9 cellular contexts compared by ENCODE assay signal in genomic region chr9:16870606-16871357, GRCh38. TPM values are rescaled to one million over a fixed set of nuclear protein-coding genes. Genes with fewer than 3 reads are reported as not detected.
DNase-seq lines count a peak whose midpoint lies in the region; ATAC-seq and TF ChIP-seq lines count a peak whose summit lies in the region.
"Had no signal": no experiment of that assay in that cellular context is flagged by ENCODE, and none has a peak within 500 bp of the region (broad histone marks: within the 10 kb centered on the region; RNA-seq: fewer than 3 reads in every experiment).

BNC2 (minus strand) TSS chr9:16870670; CDS start chr9:16870648, 22 bp downstream.

- no peaks in the 10 kb centered on the region for H3K9me3 Mint-ChIP-seq in activated CD4-positive, alpha-beta memory T cell treated with anti-CD3 and anti-CD28 coated beads for 36 hours

- no peak within 1 kb of the TSS for H3K27ac Mint-ChIP-seq in activated CD4-positive, alpha-beta memory T cell treated with anti-CD3 and anti-CD28 coated beads for 36 hours

- TF ChIP-seq CTCF in breast epithelium (IDR thresholded peaks at IDR 0.05) = no peak

- H3K27me3 Mint-ChIP-seq in activated CD4-positive, alpha-beta memory T cell treated with anti-CD3 and anti-CD28 coated beads for 36 hours = peaks cover 31% of the 10 kb centered on the region

- H3K4me3 ChIP-seq in GM08714 (ENCODE audit: low read length) = peak within 1 kb of the TSS; percentile 48
- peak within 1 kb of the TSS; percentile 63 to 91 (median 79) for H3K4me3 ChIP-seq in breast epithelium
- peak within 1 kb of the TSS; percentile 86 for H3K4me3 ChIP-seq in skeletal muscle satellite cell (ENCODE audit: low read length)

- no peak within 1 kb of the TSS for H3K4me3 Mint-ChIP-seq in activated CD4-positive, alpha-beta memory T cell treated with anti-CD3 and anti-CD28 coated beads for 36 hours

- peak within 1 kb of the TSS; percentile 96 for H3K4me2 ChIP-seq in skeletal muscle satellite cell (ENCODE audit: low read length)

- ATAC-seq in GM18498 (IDR thresholded peaks at IDR 0.05; ENCODE audit: unreplicated experiment) = no peak

- H3K9ac ChIP-seq in skeletal muscle satellite cell (ENCODE audit: low read depth, low read length) = peak within 1 kb of the TSS; percentile 88

- H3K36me3 Mint-ChIP-seq in activated CD4-positive, alpha-beta memory T cell treated with anti-CD3 and anti-CD28 coated beads for 36 hours = no peaks in the 10 kb centered on the region

- H3K27me3 ChIP-seq in breast epithelium (peaks cover 0 to 22% of the 10 kb centered on the region in 2 donors), skeletal muscle satellite cell (ENCODE audit: control insufficient read depth, insufficient read depth, low read length) (no peaks in the 10 kb centered on the region)

- POLR2A ChIA-PET in activated CD4-positive, alpha-beta memory T cell treated with anti-CD3 and anti-CD28 coated beads for 36 hours (lab: Charles Lee) = no interaction called here

- intact Hi-C loops in breast epithelium (cut with DNase I; ENCODE audit: low total_unique reads) = no loop called here
- intact Hi-C loops in activated CD4-positive, alpha-beta memory T cell treated with anti-CD3 and anti-CD28 coated beads for 36 hours (cut with micrococcal nuclease) = no loop called here

- H3K9me3 ChIP-seq in breast epithelium (no peaks in the 10 kb centered on the region), skeletal muscle satellite cell (replicated peaks; ENCODE audit: low read length) (no peaks in the 10 kb centered on the region)

- peak; percentile 32 for DNase-seq in NCI-H1105 (lab: John Stamatoyannopoulos, UW)
- DNase-seq in breast epithelium (ENCODE audit: low spot score in 2 of 2) = no peak
- peak; percentile 89 for DNase-seq in islet precursor cell
- DNase-seq in activated CD4-positive, alpha-beta memory T cell treated with anti-CD3 and anti-CD28 coated beads for 36 hours = no peak
- DNase-seq in stimulated activated CD4-positive, alpha-beta T cell treated with anti-CD3 and anti-CD28 coated beads, Interleukin-12 subunit alpha, Interleukin-12 subunit beta, amount 100 ng/mL, for 4 hours = no peak

- H3K27ac ChIP-seq in breast epithelium = peak within 1 kb of the TSS; percentile 61 to 89

- H3K36me3 ChIP-seq in breast epithelium = no peaks in the 10 kb centered on the region
- no peaks in the 10 kb centered on the region for H3K36me3 ChIP-seq in skeletal muscle satellite cell (ENCODE audit: insufficient read depth, low read length)

- CTCF ChIA-PET in activated CD4-positive, alpha-beta memory T cell treated with anti-CD3 and anti-CD28 coated beads for 36 hours (lab: Charles Lee) = no interaction called here

- H3K4me1 Mint-ChIP-seq in activated CD4-positive, alpha-beta memory T cell treated with anti-CD3 and anti-CD28 coated beads for 36 hours (ENCODE audit: low read depth) = peaks cover 2% of the 10 kb centered on the region

- TF ChIP-seq POLR2A in breast epithelium (IDR thresholded peaks at IDR 0.05) = no peak

- H3K4me1 ChIP-seq in breast epithelium (no peaks in the 10 kb centered on the region), skeletal muscle satellite cell (ENCODE audit: control insufficient read depth, insufficient read depth, low read length) (peaks cover 41% of the 10 kb centered on the region)

RNA-seq across cellular contexts. Expression of gene BNC2, which starts in this region (rescaled TPM):
- 10 to 100 TPM; 15.8 to 21.1 (median 17.0) TPM for total RNA-seq in breast epithelium
- total RNA-seq in skeletal muscle satellite cell (2012; rRNA removed) = 31.5 and 37.3 TPM in 2 replicates
- total RNA-seq in activated CD4-positive, alpha-beta memory T cell treated with anti-CD3 and anti-CD28 coated beads for 36 hours = not detected
- total RNA-seq: activated CD8-positive, alpha-beta memory T cell treated with anti-CD3 and anti-CD28 coated beads for 36 hours had no signal

Comparison
In these comparisons a context has a peak if more than half of its experiments do, and no peak if none do; other contexts are left out.
1. RNA of gene BNC2 (total RNA-seq): 15.8 to 21.1 TPM in breast epithelium; not detected in activated CD4-positive, alpha-beta memory T cell treated with anti-CD3 and anti-CD28 coated beads for 36 hours; every median in the first group is over 10 times any median in the second.
2. DNase-seq: peak in NCI-H1105 (single experiment) and islet precursor cell (single experiment); none in breast epithelium (0 of 2), activated CD4-positive, alpha-beta memory T cell treated with anti-CD3 and anti-CD28 coated beads for 36 hours (single experiment) and stimulated activated CD4-positive, alpha-beta T cell treated with anti-CD3 and anti-CD28 coated beads, Interleukin-12 subunit alpha, Interleukin-12 subunit beta, amount 100 ng/mL, for 4 hours (single experiment).
3. Peak in every context shown above with its lines, with median percentiles within 50 percentile points of each other: H3K4me3 ChIP-seq.